14 cellular contexts compared by ENCODE assay signal in the genomic region with DNA sequence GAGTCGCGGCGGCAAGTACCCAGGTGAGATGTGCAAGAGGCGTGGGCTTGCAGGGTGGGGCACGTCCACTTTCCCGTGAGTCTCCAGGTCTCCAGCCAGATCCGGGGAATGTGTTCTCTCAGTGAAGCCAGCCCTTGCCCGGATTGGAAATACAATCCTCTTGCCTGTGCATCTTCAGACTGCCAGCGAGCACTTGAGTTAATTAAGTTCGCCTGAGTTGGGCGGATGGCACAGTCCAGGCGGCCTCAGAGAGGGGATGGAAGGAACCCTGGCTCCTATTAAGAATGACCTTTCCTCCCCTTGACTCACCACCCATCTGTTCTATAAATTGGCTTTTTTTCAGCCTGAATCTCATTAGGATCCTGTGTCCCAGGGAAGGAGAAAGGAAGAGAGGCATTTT. TPM values are rescaled to one million over a fixed set of nuclear protein-coding genes. Genes with fewer than 3 reads are reported as not detected.
DNase-seq lines count a peak whose midpoint lies in the region; ATAC-seq, FAIRE-seq and TF ChIP-seq lines count a peak whose summit lies in the region.
"Had no signal": no experiment of that assay in that cellular context is flagged by ENCODE, and none has a peak within 500 bp of the region (broad histone marks: within the 10 kb centered on the region; RNA-seq: fewer than 3 reads in every experiment).

No MANE protein-coding gene starts in this region.

- no peak for TF ChIP-seq RAD21 in H1 (IDR thresholded peaks at IDR 0.05 in 1 of 2, conservative IDR thresholded peaks at IDR 0.05 in 1 of 2; ENCODE audit: low read depth in 2 of 2, low read length in 2 of 2)

- H2BK120ac ChIP-seq in H1 (replicated peaks; ENCODE audit: low read depth, low read length) = no peak overlapping the region

- H2BK20ac ChIP-seq in H1 (ENCODE audit: low read length) = no peak overlapping the region

- H3K23me2 ChIP-seq in H1 (ENCODE audit: low read depth, low read length) = no peaks in the 10 kb centered on the region

- H4K91ac ChIP-seq in H1 (replicated peaks; ENCODE audit: insufficient read length, low read length) = no peak overlapping the region

- TF ChIP-seq CTCF in H1 (IDR thresholded peaks at IDR 0.05; ENCODE audit: control extremely low read depth in 1 of 3, insufficient read depth in 1 of 3, low read depth in 1 of 3, low read length in 3 of 3) = no peak
- no peak for TF ChIP-seq CTCF in endodermal cell (conservative IDR thresholded peaks at IDR 0.05)

- FAIRE-seq in H1 (lab: Jason Lieb, UNC) = no peak

- no peak overlapping the region for H3K18ac ChIP-seq in H1 (ENCODE audit: extremely low read depth, low read length)

- H3K4me3 Mint-ChIP-seq in activated T-cell treated with anti-CD3 and anti-CD28 coated beads, Interleukin-2, amount 50 U/mL, for 4 hours = no peak overlapping the region
- H3K4me3 Mint-ChIP-seq in endodermal cell = no peak overlapping the region

- no peak overlapping the region for H2AFZ ChIP-seq in H1 (ENCODE audit: low read length)

- peaks cover 3% of the 10 kb centered on the region for H3K27me3 Mint-ChIP-seq in activated T-cell treated with anti-CD3 and anti-CD28 coated beads, Interleukin-2, amount 50 U/mL, for 4 hours (ENCODE audit: low read depth)
- H3K27me3 Mint-ChIP-seq in endodermal cell (ENCODE audit: insufficient read depth) = peaks cover 9% of the 10 kb centered on the region

- H3K79me1 ChIP-seq in H1 (ENCODE audit: low read depth, low read length) = no peaks in the 10 kb centered on the region

- H3K4me1 ChIP-seq in H1 (replicated peaks in 1 of 4; ENCODE audit: control insufficient read depth in 3 of 4, insufficient read depth in 4 of 4, low read length in 3 of 4) = peaks cover 0 to 21% (median 7%) of the 10 kb centered on the region in 4 experiments; a peak in 5 of 7 replicates
- peaks cover 18% of the 10 kb centered on the region for H3K4me1 ChIP-seq in endodermal cell (ENCODE audit: control insufficient read depth, insufficient read depth, low read length)
- H3K4me1 ChIP-seq: SJSA1 had no signal

- no peak for ATAC-seq in activated T-cell treated with anti-CD3 and anti-CD28 coated beads, Interleukin-2, amount 50 U/mL, for 4 hours
- no peak for ATAC-seq in HG02571 (IDR thresholded peaks at IDR 0.05; ENCODE audit: unreplicated experiment)
- ATAC-seq: HCT116 had no signal

- no peak overlapping the region for H3K4ac ChIP-seq in H1 (replicated peaks; ENCODE audit: insufficient read length, low read depth, low read length)

- no peak overlapping the region for H4K5ac ChIP-seq in H1 (ENCODE audit: insufficient read length, low read depth, low read length)

- no peaks in the 10 kb centered on the region for H3K9me3 Mint-ChIP-seq in activated T-cell treated with anti-CD3 and anti-CD28 coated beads, Interleukin-2, amount 50 U/mL, for 4 hours
- no peaks in the 10 kb centered on the region for H3K9me3 Mint-ChIP-seq in endodermal cell

- H3K4me3 ChIP-seq in H1 (ENCODE audit: extremely low read depth in 1 of 4, insufficient read depth in 2 of 4, low read depth in 3 of 4, low read length in 4 of 4) (no peak overlapping the region), endodermal cell (ENCODE audit: low read length) (no peak overlapping the region)
- H3K4me3 ChIP-seq: SJSA1 had no signal

- H3K27ac Mint-ChIP-seq in endodermal cell = no peak overlapping the region

- CTCF ChIA-PET in H1 (lab: Charles Lee; ENCODE audit: partially characterized antibody) = interaction anchor here (6.4 to 33.2 kb wide), 2 partner anchors 13 to 52 kb away, joined by 33 to 531 read pairs; no protein-coding TSS in a partner anchor

- no peak overlapping the region for H3K14ac ChIP-seq in H1 (ENCODE audit: insufficient read length)

- H3K27ac ChIP-seq in H1 (ENCODE audit: low read depth, low read length) (no peak overlapping the region), endodermal cell (ENCODE audit: low read depth, low read length) (no peak overlapping the region)
- H3K27ac ChIP-seq: RWPE1, SJSA1 had no signal

- no peaks in the 10 kb centered on the region for H4K20me1 ChIP-seq in H1 (replicated peaks in 1 of 2; ENCODE audit: control insufficient read depth in 1 of 2, insufficient read depth in 2 of 2, low read length in 2 of 2)

- TF ChIP-seq EP300 in H1 (IDR thresholded peaks at IDR 0.05; ENCODE audit: borderline replicate concordance in 1 of 2, low read depth in 2 of 2, low read length in 2 of 2) = no peak

- POLR2A ChIA-PET in H1 (lab: Charles Lee; ENCODE audit: partially characterized antibody) = no interaction called here

- peak overlapping the region; percentile 22 for H4K8ac ChIP-seq in H1 (ENCODE audit: extremely low read depth, insufficient read depth, low read length)

- no peaks in the 10 kb centered on the region for H3K4me1 Mint-ChIP-seq in activated T-cell treated with anti-CD3 and anti-CD28 coated beads, Interleukin-2, amount 50 U/mL, for 4 hours (ENCODE audit: low read depth)
- H3K4me1 Mint-ChIP-seq in endodermal cell = peaks cover 24% of the 10 kb centered on the region

- H3K9me3 ChIP-seq in H1 (ENCODE audit: insufficient read depth in 2 of 2, low read depth in 1 of 2, low read length in 1 of 2) (no peaks in the 10 kb centered on the region), endodermal cell (ENCODE audit: control insufficient read depth, low read length) (no peaks in the 10 kb centered on the region)
- H3K9me3 ChIP-seq: SJSA1 had no signal

- no peak overlapping the region for H3K4me2 ChIP-seq in H1 (ENCODE audit: insufficient read depth in 1 of 2, low read depth in 2 of 2, low read length in 2 of 2)

- no peaks in the 10 kb centered on the region for H3K36me3 ChIP-seq in H1 (ENCODE audit: control insufficient read depth in 2 of 4, insufficient read depth in 4 of 4, low read length in 3 of 4)
- peaks cover 5% of the 10 kb centered on the region for H3K36me3 ChIP-seq in endodermal cell (ENCODE audit: control insufficient read depth, insufficient read depth, low read length)
- H3K36me3 ChIP-seq: SJSA1 had no signal

- DNase-seq in DMS 273 (lab: John Stamatoyannopoulos, UW; ENCODE audit: unreplicated experiment) = peak; percentile 83
- peak; percentile 46 for DNase-seq in NCI-H2107 (lab: John Stamatoyannopoulos, UW)
- DNase-seq in NCI-H510A (lab: John Stamatoyannopoulos, UW) = peak; percentile 45
- DNase-seq in H1 (ENCODE audit: low read depth in 1 of 2, low spot score in 2 of 2) = no peak
- DNase-seq in activated T-cell treated with anti-CD3 and anti-CD28 coated beads, Interleukin-2, amount 50 U/mL, for 4 hours = no peak
- no peak for DNase-seq in mesenteric fat pad (ENCODE audit: low spot score)
- DNase-seq in endodermal cell = no peak
- DNase-seq: MV-4-11, NCI-H146 had no signal

- 91% methylated on average over 12 of the region's 12 CpGs; no CpG with 5 or more reads in 1 of the 2 experiments for WGBS in H1 (ENCODE audit: extremely low coverage in 1 of 2, insufficient coverage in 1 of 2, insufficient read length in 1 of 2, insufficient replicate concordance in 2 of 2, low coverage in 1 of 2, low lambda C conversion rate in 2 of 2, missing lambda C conversion rate in 1 of 2), 2 experiments
- 93 to 96% methylated on average over 9 to 12 of the region's 12 CpGs for WGBS in endodermal cell (ENCODE audit: insufficient coverage in 1 of 2, insufficient read length in 1 of 2), 2 experiments

- H3K56ac ChIP-seq in H1 (replicated peaks; ENCODE audit: insufficient read length, low read depth, low read length) = no peak overlapping the region

- H3K27me3 ChIP-seq in H1 (replicated peaks in 1 of 4; ENCODE audit: control insufficient read depth in 3 of 4, extremely low read depth in 1 of 4, insufficient read depth in 3 of 4, low read length in 3 of 4) (no peaks in the 10 kb centered on the region), endodermal cell (ENCODE audit: control insufficient read depth, insufficient read depth, low read length, poor library complexity, severe bottlenecking) (no peaks in the 10 kb centered on the region)

- TF ChIP-seq POLR2A in H1 (IDR thresholded peaks at IDR 0.05; ENCODE audit: control extremely low read depth in 1 of 2, low read depth in 2 of 2, low read length in 2 of 2) = no peak

- no peak overlapping the region for H3K23ac ChIP-seq in H1 (ENCODE audit: insufficient read length)

- H3K79me2 ChIP-seq in H1 (ENCODE audit: control insufficient read depth in 1 of 2, insufficient read depth in 2 of 2, low read length in 2 of 2) = no peaks in the 10 kb centered on the region

- H2BK12ac ChIP-seq in H1 (ENCODE audit: low read depth, low read length) = no peak overlapping the region

- H2BK15ac ChIP-seq in H1 (ENCODE audit: low read length) = no peak overlapping the region

- H3K9ac ChIP-seq in H1 (replicated peaks in 1 of 4; ENCODE audit: extremely low read depth in 1 of 4, low read depth in 3 of 4, low read length in 3 of 4) (no peak overlapping the region), endodermal cell (ENCODE audit: extremely low read depth, low read length, poor library complexity, severe bottlenecking) (no peak overlapping the region)

- no peak overlapping the region for H2BK5ac ChIP-seq in H1 (ENCODE audit: low read depth, low read length)

- H3K36me3 Mint-ChIP-seq in activated T-cell treated with anti-CD3 and anti-CD28 coated beads, Interleukin-2, amount 50 U/mL, for 4 hours (ENCODE audit: insufficient read depth) = no peaks in the 10 kb centered on the region
- H3K36me3 Mint-ChIP-seq in endodermal cell (ENCODE audit: low read depth) = peaks cover 4% of the 10 kb centered on the region

- no peak overlapping the region for H2AK5ac ChIP-seq in H1 (ENCODE audit: low read depth, low read length)

TF ChIP-seq in H1, 55 proteins besides CTCF, POLR2A, EP300 and RAD21:
- no peak for TF ChIP-seq SIRT6 (IDR thresholded peaks at IDR 0.05; ENCODE audit: low read length)

RNA-seq across cellular contexts. Expression of gene CNTN2, which starts 33.3 kb away (rescaled TPM):
- total RNA-seq in H1 (2021; fragmentation: NEBNext Ultra II Directional; extraction: Animal tissue kit (Norgen Biotek cat#: 25700)) = 3.9 TPM in 2 replicates
- polyA plus RNA-seq in H1 (2011; rRNA removed) = 1.2 and 2.3 TPM in 2 replicates
- 1.1 TPM for polyA plus RNA-seq in H1 (2011; cell fraction: cytosol; rRNA removed)
- 4.8 TPM for polyA plus RNA-seq in H1 (2011; cell fraction: nucleus; rRNA removed)
- 2.1 to 2.4 TPM (median 2.3 TPM) in 4 replicates for polyA plus RNA-seq in H1 (2012, experiment 1 of 2)
- polyA plus RNA-seq in H1 (2012, experiment 2 of 2) = 1.4 TPM
- polyA plus RNA-seq in H1 (2013, experiment 1 of 2) = 3.1 TPM
- polyA plus RNA-seq in H1 (2013, experiment 2 of 2) = 4.4 TPM
- polyA minus RNA-seq in H1 (2011; rRNA and poly(A)+ RNA removed) = 2.4 and 2.8 TPM in 2 replicates
- 3.8 TPM for polyA minus RNA-seq in H1 (2011; cell fraction: cytosol; rRNA and poly(A)+ RNA removed)
- polyA minus RNA-seq in H1 (2011; cell fraction: nucleus; rRNA and poly(A)+ RNA removed) = 6.8 TPM
- total RNA-seq in activated T-cell treated with anti-CD3 and anti-CD28 coated beads, Interleukin-2, amount 50 U/mL, for 4 hours = not detected
- total RNA-seq in mesenteric fat pad (not detected), endodermal cell (under 1 TPM in 1 of 2 donors, not detected in 1; 0.13 TPM)
- 91.1 TPM for polyA plus RNA-seq in endodermal cell (2013, experiment 1 of 2)
- polyA plus RNA-seq in endodermal cell (2013, experiment 2 of 2) = 76.3 TPM
- total RNA-seq: LHCN-M2, SJSA1 had no signal

Comparison
In these comparisons a context has a peak if more than half of its experiments do, and no peak if none do; other contexts are left out.
1. DNase-seq: peak in DMS 273 (single experiment), NCI-H2107 (single experiment) and NCI-H510A (single experiment); none in H1 (0 of 2), activated T-cell treated with anti-CD3 and anti-CD28 coated beads, Interleukin-2, amount 50 U/mL, for 4 hours (single experiment), mesenteric fat pad (single experiment) and endodermal cell (single experiment).